Comparison of ENCODE assay signal across 13 cellular contexts in the genomic region with DNA sequence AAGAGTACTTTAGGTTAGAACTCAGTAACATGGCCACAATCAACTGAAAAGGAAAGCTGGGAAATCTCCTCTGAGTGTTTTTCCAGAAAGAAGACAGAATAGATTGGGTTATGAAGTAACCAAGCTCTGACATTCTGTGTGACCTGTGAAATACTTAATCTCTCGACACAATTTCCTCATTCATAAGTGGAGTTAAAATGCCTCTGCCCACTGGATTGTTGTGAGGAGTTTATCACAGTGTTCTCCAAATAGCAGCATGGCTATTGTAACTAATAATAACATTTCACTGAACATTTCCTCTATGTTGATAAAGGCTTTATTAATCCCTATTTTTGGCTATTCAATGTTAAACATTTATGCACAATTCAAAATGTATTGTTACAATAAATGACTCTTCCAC.
A peak's percentile ranks its signal among the peaks of the same experiment; 100 is the strongest.
DNase-seq lines count a peak whose midpoint lies in the region; ATAC-seq lines count a peak whose summit lies in the region.
"Had no signal": no experiment of that assay in that cellular context is flagged by ENCODE, and none has a peak within 500 bp of the region (broad histone marks: within the 10 kb centered on the region; RNA-seq: fewer than 3 reads in every experiment).

No MANE protein-coding gene starts in this region.

- DNase-seq in left cardiac atrium, result no peak
- no peak for DNase-seq in cardiac septum (ENCODE audit: low spot score)
- DNase-seq in renal cortical epithelial cell (ENCODE audit: low read depth), result peak; percentile 2
- DNase-seq in ureter (ENCODE audit: low spot score), result no peak
- DNase-seq: AML-193; Caco-2; Calu3; CD4-positive, alpha-beta T cell; CD8-positive, alpha-beta T cell; DMS79 treated with DMSO at 0.1 percent for 48 hours; GF-D8 had no signal

- peak; percentile 15 to 55 for ATAC-seq in left cardiac atrium
- no peak for ATAC-seq in esophagus mucosa
- ATAC-seq: A549; CD8-positive, alpha-beta T cell had no signal

- intact Hi-C loops in left cardiac atrium (cut with DNase I) (no loop called here), cardiac septum (cut with DNase I) (no loop called here)
